ENCODE assay signal across 8 cellular contexts in genomic region chr12:56267443-56268071, GRCh38. TPM values are rescaled to one million over a fixed set of nuclear protein-coding genes. Genes with fewer than 3 reads are reported as not detected.
A peak's percentile ranks its signal among the peaks of the same experiment; 100 is the strongest.
DNase-seq lines count a peak whose midpoint lies in the region; ATAC-seq and TF ChIP-seq lines count a peak whose summit lies in the region.

No MANE protein-coding gene starts in this region.

- POLR2A ChIA-PET in GM10248 (lab: Yijun Ruan, JAX), result interaction anchor here (0.5 to 1.4 kb wide), 3 partner anchors 17 to 92 kb away, joined by 3 to 4 read pairs (median 4); partner anchors contain the start of gene STAT2

- peak overlapping the region; percentile 82 for H3K9ac ChIP-seq in mucosa of stomach (ENCODE audit: low read length)

- CTCF ChIA-PET in GM10248 (lab: Yijun Ruan, JAX), result interaction anchor here (0.7 to 7.2 kb wide), 20 partner anchors 8 to 272 kb away, joined by 3 to 64 read pairs (median 4); partner anchors contain the start of genes ANKRD52, RNF41 and SMARCC2

- peak overlapping the region; percentile 74 for H3K4me3 ChIP-seq in AG09309 (ENCODE audit: control insufficient read depth, low read depth, low read length)
- H3K4me3 ChIP-seq in ectodermal cell (ENCODE audit: insufficient read depth, low read depth, low read length), result peak overlapping the region; percentile 72
- peak overlapping the region; percentile 75 for H3K4me3 ChIP-seq in mucosa of stomach (ENCODE audit: low read length)

- peaks cover 9% of the 10 kb centered on the region for H3K4me1 ChIP-seq in ectodermal cell (ENCODE audit: control insufficient read depth, insufficient read depth, low read length)
- peaks cover 5% of the 10 kb centered on the region for H3K4me1 ChIP-seq in mucosa of stomach (ENCODE audit: control insufficient read depth, insufficient read depth, low read length)

- peak overlapping the region; percentile 93 for H3K27ac ChIP-seq in ectodermal cell (ENCODE audit: insufficient read depth, low read depth, low read length, poor library complexity, severe bottlenecking)

- H3K27me3 ChIP-seq in ectodermal cell (ENCODE audit: control insufficient read depth, insufficient read depth, low read length, poor library complexity, severe bottlenecking) (no peaks in the 10 kb centered on the region), mucosa of stomach (ENCODE audit: control insufficient read depth, insufficient read depth, low read length) (no peaks in the 10 kb centered on the region)

- WGBS in ectodermal cell, 2 experiments, result 23 to 25% methylated on average over 21 of the region's 21 CpGs

- DNase-seq in AG09309 (ENCODE audit: low read depth) (no peak), NCI-H2196 (lab: John Stamatoyannopoulos, UW; ENCODE audit: unreplicated experiment) (peak; percentile 21), GM10248 (ENCODE audit: extremely low spot score) (no peak), SHP77 (lab: John Stamatoyannopoulos, UW) (no peak), retina (no peak)

- H3K9me3 ChIP-seq in ectodermal cell (ENCODE audit: control insufficient read depth, low read length), result no peaks in the 10 kb centered on the region
- H3K9me3 ChIP-seq in mucosa of stomach (ENCODE audit: control insufficient read depth, low read length), result no peaks in the 10 kb centered on the region

- peak; percentile 5 for ATAC-seq in GM19455 (IDR thresholded peaks at IDR 0.05; ENCODE audit: unreplicated experiment)

- TF ChIP-seq CTCF in AG09309 (IDR thresholded peaks at IDR 0.05; ENCODE audit: control insufficient read depth, insufficient read depth, low read depth, low read length, missing control alignments) (no peak), GM10248 (IDR thresholded peaks at IDR 0.05; ENCODE audit: control extremely low read depth, extremely low read depth, low read depth, missing control alignments) (no peak)

- H3K36me3 ChIP-seq in ectodermal cell (ENCODE audit: control insufficient read depth, insufficient read depth, low read length), result peaks cover 11% of the 10 kb centered on the region
- H3K36me3 ChIP-seq in mucosa of stomach (ENCODE audit: control insufficient read depth, insufficient read depth, low read length), result no peaks in the 10 kb centered on the region

RNA-seq across cellular contexts. Expression of gene COQ10A, which starts 0.8 kb away (rescaled TPM):
- 37.5 TPM for polyA plus RNA-seq in ectodermal cell (2013, experiment 1 of 4)
- 38.0 TPM for polyA plus RNA-seq in ectodermal cell (2013, experiment 2 of 4)
- 26.2 TPM for polyA plus RNA-seq in ectodermal cell (2013, experiment 3 of 4)
- polyA plus RNA-seq in ectodermal cell (2013, experiment 4 of 4), result 33.6 TPM

RNA-seq across cellular contexts. Expression of gene ANKRD52, which starts 9.4 kb away (rescaled TPM):
- 31.7 TPM for polyA plus RNA-seq in ectodermal cell (2013, experiment 1 of 4)
- polyA plus RNA-seq in ectodermal cell (2013, experiment 2 of 4), result 29.3 TPM
- polyA plus RNA-seq in ectodermal cell (2013, experiment 3 of 4), result 21.5 TPM
- 23.9 TPM for polyA plus RNA-seq in ectodermal cell (2013, experiment 4 of 4)

RNA-seq across cellular contexts. Expression of gene CS, which starts 32.6 kb away (rescaled TPM):
- 166 TPM for polyA plus RNA-seq in ectodermal cell (2013, experiment 1 of 4)
- polyA plus RNA-seq in ectodermal cell (2013, experiment 2 of 4), result 164 TPM
- polyA plus RNA-seq in ectodermal cell (2013, experiment 3 of 4), result 124 TPM
- 141 TPM for polyA plus RNA-seq in ectodermal cell (2013, experiment 4 of 4)

RNA-seq across cellular contexts. Expression of gene SLC39A5, which starts 37.7 kb away (rescaled TPM):
- polyA plus RNA-seq in ectodermal cell (2013, experiment 1 of 4), result not detected
- polyA plus RNA-seq in ectodermal cell (2013, experiment 2 of 4), result 0.36 TPM
- 0.64 TPM for polyA plus RNA-seq in ectodermal cell (2013, experiment 3 of 4)
- 0.53 TPM for polyA plus RNA-seq in ectodermal cell (2013, experiment 4 of 4)

RNA-seq across cellular contexts. Expression of gene NABP2, which starts 43.4 kb away (rescaled TPM):
- polyA plus RNA-seq in ectodermal cell (2013, experiment 1 of 4), result 52.9 TPM
- 45.3 TPM for polyA plus RNA-seq in ectodermal cell (2013, experiment 2 of 4)
- 41.9 TPM for polyA plus RNA-seq in ectodermal cell (2013, experiment 3 of 4)
- 45.6 TPM for polyA plus RNA-seq in ectodermal cell (2013, experiment 4 of 4)
